In genomic region chr10:130658687-130659290, GRCh38 we compare ENCODE assay signal across 27 cellular contexts.
"Had no signal": no experiment of that assay in that cellular context is flagged by ENCODE, and none has a peak within 500 bp of the region (broad histone marks: within the 10 kb centered on the region; RNA-seq: fewer than 3 reads in every experiment).

No MANE protein-coding gene starts in this region.

- H3K4me3 ChIP-seq: stomach, suprapubic skin, testis, thoracic aorta, thyroid gland, tibial artery, tibial nerve, transverse colon, upper lobe of left lung, upper lobe of right lung, uterus had no signal

- H3K27ac Mint-ChIP-seq: stimulated activated effector memory CD8-positive, alpha-beta T cell treated with anti-CD3 and anti-CD28 coated beads, Interleukin-12 subunit alpha, Interleukin-12 subunit beta, amount 100 ng/mL, for 72 hours; stimulated activated memory B cell treated with anti-CD40 and anti-IgM and Interleukin-4, amounts not matched to agents 10 μg/mL and 1 μg/mL and 100 μg/mL, for 72 hours; stimulated activated naive B cell treated with anti-CD40 and anti-IgM and Interleukin-4, amounts not matched to agents 10 μg/mL and 1 μg/mL and 100 μg/mL, for 72 hours; stimulated activated naive CD8-positive, alpha-beta T cell treated with anti-CD3 and anti-CD28 coated beads, Interleukin-15, amount 100 ng/mL, for 72 hours; stimulated activated naive CD8-positive, alpha-beta T cell treated with anti-CD3 and anti-CD28 coated beads, Interleukin-15, Interleukin-2, amounts not matched to agents 100 ng/mL and 50 ng/mL, for 24 hours; type B pancreatic cell had no signal

- H3K36me3 Mint-ChIP-seq: stimulated activated effector memory CD8-positive, alpha-beta T cell treated with anti-CD3 and anti-CD28 coated beads, Interleukin-12 subunit alpha, Interleukin-12 subunit beta, amount 100 ng/mL, for 72 hours; stimulated activated memory B cell treated with anti-CD40 and anti-IgM and Interleukin-4, amounts not matched to agents 10 μg/mL and 1 μg/mL and 100 μg/mL, for 72 hours; stimulated activated naive B cell treated with anti-CD40 and anti-IgM and Interleukin-4, amounts not matched to agents 10 μg/mL and 1 μg/mL and 100 μg/mL, for 72 hours; type B pancreatic cell had no signal

- H3K27me3 Mint-ChIP-seq: stimulated activated memory B cell treated with anti-CD40 and anti-IgM and Interleukin-4, amounts not matched to agents 10 μg/mL and 1 μg/mL and 100 μg/mL, for 72 hours; stimulated activated naive B cell treated with anti-CD40 and anti-IgM and Interleukin-4, amounts not matched to agents 10 μg/mL and 1 μg/mL and 100 μg/mL, for 72 hours; stimulated activated naive CD8-positive, alpha-beta T cell treated with anti-CD3 and anti-CD28 coated beads, Interleukin-15, Interleukin-2, amounts not matched to agents 100 ng/mL and 50 ng/mL, for 24 hours; type B pancreatic cell had no signal

- H3K4me1 ChIP-seq: stomach, suprapubic skin, testis, thyroid gland, tibial artery, tibial nerve, transverse colon, upper lobe of left lung, upper lobe of right lung, uterus had no signal

- H3K27ac ChIP-seq: stomach, suprapubic skin, testis, thoracic aorta, thyroid gland, tibial artery, tibial nerve, transverse colon, upper lobe of left lung, upper lobe of right lung, uterus had no signal

- H3K4me1 Mint-ChIP-seq: stimulated activated effector memory CD8-positive, alpha-beta T cell treated with anti-CD3 and anti-CD28 coated beads, Interleukin-12 subunit alpha, Interleukin-12 subunit beta, amount 100 ng/mL, for 72 hours; stimulated activated memory B cell treated with anti-CD40 and anti-IgM and Interleukin-4, amounts not matched to agents 10 μg/mL and 1 μg/mL and 100 μg/mL, for 72 hours; stimulated activated naive B cell treated with anti-CD40 and anti-IgM and Interleukin-4, amounts not matched to agents 10 μg/mL and 1 μg/mL and 100 μg/mL, for 72 hours; stimulated activated naive CD8-positive, alpha-beta T cell treated with anti-CD3 and anti-CD28 coated beads, Interleukin-15, amount 100 ng/mL, for 72 hours had no signal

- H3K4me3 Mint-ChIP-seq: stimulated activated effector memory CD8-positive, alpha-beta T cell treated with anti-CD3 and anti-CD28 coated beads, Interleukin-12 subunit alpha, Interleukin-12 subunit beta, amount 100 ng/mL, for 72 hours; stimulated activated memory B cell treated with anti-CD40 and anti-IgM and Interleukin-4, amounts not matched to agents 10 μg/mL and 1 μg/mL and 100 μg/mL, for 72 hours; stimulated activated naive B cell treated with anti-CD40 and anti-IgM and Interleukin-4, amounts not matched to agents 10 μg/mL and 1 μg/mL and 100 μg/mL, for 72 hours; stimulated activated naive CD8-positive, alpha-beta T cell treated with anti-CD3 and anti-CD28 coated beads, Interleukin-15, amount 100 ng/mL, for 72 hours; stimulated activated naive CD8-positive, alpha-beta T cell treated with anti-CD3 and anti-CD28 coated beads, Interleukin-15, Interleukin-2, amounts not matched to agents 100 ng/mL and 50 ng/mL, for 24 hours; type B pancreatic cell had no signal

- H3K9me3 ChIP-seq: stomach, suprapubic skin, testis, thoracic aorta, thyroid gland, tibial artery, tibial nerve, transverse colon, upper lobe of left lung, upper lobe of right lung, uterus had no signal

- H3K36me3 ChIP-seq: stomach, suprapubic skin, thoracic aorta, thyroid gland, tibial artery, tibial nerve, transverse colon, upper lobe of left lung, upper lobe of right lung, uterus had no signal

- H3K27me3 ChIP-seq: stomach, testis, thyroid gland, tibial artery, tibial nerve, transverse colon, upper lobe of left lung, upper lobe of right lung, uterus had no signal

- H3K9me3 Mint-ChIP-seq: stimulated activated memory B cell treated with anti-CD40 and anti-IgM and Interleukin-4, amounts not matched to agents 10 μg/mL and 1 μg/mL and 100 μg/mL, for 72 hours; stimulated activated naive B cell treated with anti-CD40 and anti-IgM and Interleukin-4, amounts not matched to agents 10 μg/mL and 1 μg/mL and 100 μg/mL, for 72 hours; stimulated activated naive CD8-positive, alpha-beta T cell treated with anti-CD3 and anti-CD28 coated beads, Interleukin-15, Interleukin-2, amounts not matched to agents 100 ng/mL and 50 ng/mL, for 24 hours; type B pancreatic cell had no signal

- DNase-seq: stimulated activated CD4-positive, alpha-beta T cell treated with anti-CD3 and anti-CD28 coated beads, Interleukin-2, amount 100 ng/mL, for 48 hours; stimulated activated CD4-positive, alpha-beta T cell treated with anti-CD3 and anti-CD28 coated beads, Interleukin-4, amount 100 ng/mL, for 1 hour; stimulated activated CD4-positive, alpha-beta T cell treated with anti-CD3 and anti-CD28 coated beads, Interleukin-4, amount 100 ng/mL, for 24 hours; stimulated activated CD4-positive, alpha-beta T cell treated with anti-CD3 and anti-CD28 coated beads, Interleukin-4, amount 100 ng/mL, for 4 hours; stimulated activated CD8-positive, alpha-beta memory T cell treated with anti-CD3 and anti-CD28 coated beads, Interleukin-4, amount 100 ng/mL, for 48 hours; stimulated activated naive B cell treated with anti-CD40 and anti-IgM and Interleukin-4, amounts not matched to agents 10 μg/mL and 1 μg/mL and 100 μg/mL, for 72 hours; stimulated activated naive CD4-positive, alpha-beta T cell; stimulated activated naive CD4-positive, alpha-beta T cell treated with Interleukin-2 at 50 U/mL for 16 hours; stimulated activated naive CD8-positive, alpha-beta T cell treated with anti-CD3 and anti-CD28 coated beads, Interleukin-15, amount 100 ng/mL, for 72 hours; stimulated activated naive CD8-positive, alpha-beta T cell treated with anti-CD3 and anti-CD28 coated beads, Interleukin-15, Interleukin-2, amounts not matched to agents 100 U/mL and 50 U/mL, for 24 hours; stomach; substantia nigra; testis; thyroid gland; tibial artery; transverse colon; trophoblast cell; upper lobe of left lung; upper lobe of right lung; uterus had no signal

- ATAC-seq: stimulated activated effector memory CD8-positive, alpha-beta T cell treated with anti-CD3 and anti-CD28 coated beads, Interleukin-12 subunit alpha, Interleukin-12 subunit beta, amount 100 ng/mL, for 72 hours; stimulated activated memory B cell treated with anti-CD40 and anti-IgM and Interleukin-4, amounts not matched to agents 10 μg/mL and 1 μg/mL and 100 μg/mL, for 72 hours; stimulated activated naive B cell treated with anti-CD40 and anti-IgM and Interleukin-4, amounts not matched to agents 10 μg/mL and 1 μg/mL and 100 μg/mL, for 72 hours; stimulated activated naive CD8-positive, alpha-beta T cell treated with anti-CD3 and anti-CD28 coated beads, Interleukin-15, amount 100 ng/mL, for 72 hours; stimulated activated naive CD8-positive, alpha-beta T cell treated with anti-CD3 and anti-CD28 coated beads, Interleukin-15, Interleukin-2, amounts not matched to agents 100 U/mL and 50 U/mL, for 24 hours; upper lobe of right lung had no signal
